1 cellular context compared by ENCODE assay signal in the genomic region with DNA sequence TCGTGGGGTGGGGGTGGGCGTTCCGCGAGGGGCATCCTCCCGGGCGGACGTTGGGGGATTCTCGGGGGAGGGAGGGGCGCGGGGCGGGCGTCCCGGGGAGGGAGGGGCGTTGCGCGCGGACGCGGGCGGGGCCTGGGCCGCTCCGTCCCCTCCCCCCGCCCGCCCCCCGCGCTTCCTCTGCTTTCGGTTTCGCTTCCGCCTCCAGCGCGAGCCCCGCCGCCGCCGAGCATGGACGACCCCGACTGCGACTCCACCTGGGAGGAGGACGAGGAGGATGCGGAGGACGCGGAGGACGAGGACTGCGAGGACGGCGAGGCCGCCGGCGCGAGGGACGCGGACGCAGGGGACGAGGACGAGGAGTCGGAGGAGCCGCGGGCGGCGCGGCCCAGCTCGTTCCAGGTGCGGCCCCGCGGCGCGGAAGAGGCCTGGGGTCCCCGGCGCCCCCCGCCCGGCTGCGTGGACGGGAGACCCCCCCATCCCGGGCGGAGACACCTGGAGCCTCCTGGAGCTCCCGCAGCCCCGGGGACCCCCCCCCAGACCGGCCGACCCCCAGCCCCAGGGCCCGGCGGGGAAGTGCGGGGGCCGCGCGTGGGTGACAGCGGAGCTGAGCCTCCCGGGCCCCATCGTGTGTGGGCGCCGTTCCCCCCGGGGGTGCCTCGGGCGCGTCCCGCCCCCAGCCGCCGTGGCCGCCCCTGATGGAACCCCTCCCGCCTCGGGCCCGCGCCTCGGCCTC.
TF ChIP-seq lines count a peak whose summit lies in the region.

A gene with protein sequence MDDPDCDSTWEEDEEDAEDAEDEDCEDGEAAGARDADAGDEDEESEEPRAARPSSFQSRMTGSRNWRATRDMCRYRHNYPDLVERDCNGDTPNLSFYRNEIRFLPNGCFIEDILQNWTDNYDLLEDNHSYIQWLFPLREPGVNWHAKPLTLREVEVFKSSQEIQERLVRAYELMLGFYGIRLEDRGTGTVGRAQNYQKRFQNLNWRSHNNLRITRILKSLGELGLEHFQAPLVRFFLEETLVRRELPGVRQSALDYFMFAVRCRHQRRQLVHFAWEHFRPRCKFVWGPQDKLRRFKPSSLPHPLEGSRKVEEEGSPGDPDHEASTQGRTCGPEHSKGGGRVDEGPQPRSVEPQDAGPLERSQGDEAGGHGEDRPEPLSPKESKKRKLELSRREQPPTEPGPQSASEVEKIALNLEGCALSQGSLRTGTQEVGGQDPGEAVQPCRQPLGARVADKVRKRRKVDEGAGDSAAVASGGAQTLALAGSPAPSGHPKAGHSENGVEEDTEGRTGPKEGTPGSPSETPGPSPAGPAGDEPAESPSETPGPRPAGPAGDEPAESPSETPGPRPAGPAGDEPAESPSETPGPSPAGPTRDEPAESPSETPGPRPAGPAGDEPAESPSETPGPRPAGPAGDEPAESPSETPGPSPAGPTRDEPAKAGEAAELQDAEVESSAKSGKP (plus strand): TSS at position 204 of the 733 bp plus-strand sequence. CDS start 25 bp downstream, at position 229.

TF ChIP-seq in K562, 482 proteins besides CTCF, POLR2A, EP300 and RAD21 (continued from another document):
- TF ChIP-seq, protein P1, sequence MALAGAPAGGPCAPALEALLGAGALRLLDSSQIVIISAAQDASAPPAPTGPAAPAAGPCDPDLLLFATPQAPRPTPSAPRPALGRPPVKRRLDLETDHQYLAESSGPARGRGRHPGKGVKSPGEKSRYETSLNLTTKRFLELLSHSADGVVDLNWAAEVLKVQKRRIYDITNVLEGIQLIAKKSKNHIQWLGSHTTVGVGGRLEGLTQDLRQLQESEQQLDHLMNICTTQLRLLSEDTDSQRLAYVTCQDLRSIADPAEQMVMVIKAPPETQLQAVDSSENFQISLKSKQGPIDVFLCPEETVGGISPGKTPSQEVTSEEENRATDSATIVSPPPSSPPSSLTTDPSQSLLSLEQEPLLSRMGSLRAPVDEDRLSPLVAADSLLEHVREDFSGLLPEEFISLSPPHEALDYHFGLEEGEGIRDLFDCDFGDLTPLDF (CRISPR knock-in tag; IDR thresholded peaks at IDR 0.05) = no peak
- 0 out of 4 replicates have a peak, but pooled peaks of 1 of the 2 experiments have one; percentile 41 for TF ChIP-seq KDM4B (IDR thresholded peaks at IDR 0.05; ENCODE audit: borderline replicate concordance in 2 of 2, low read depth in 1 of 2)
- peak; percentile 38 for TF ChIP-seq FIP1L1 (IDR thresholded peaks at IDR 0.05; ENCODE audit: low read depth, low read length, poor library complexity, severe bottlenecking)
- peak; percentile 29; the same call in 1 of the 2 replicates for TF ChIP-seq FOXM1 (IDR thresholded peaks at IDR 0.05; ENCODE audit: low read depth)
- TF ChIP-seq FOXM1 (CRISPR knock-in tag; IDR thresholded peaks at IDR 0.05; ENCODE audit: low read depth) = no peak
- TF ChIP-seq TCF7 (IDR thresholded peaks at IDR 0.05; ENCODE audit: borderline replicate concordance) = no peak
